1 cellular context compared by ENCODE assay signal in genomic region chr2:147327636-147328035, GRCh38.
A peak's percentile ranks its signal among the peaks of the same experiment; 100 is the strongest.
TF ChIP-seq lines count a peak whose summit lies in the region.

No MANE protein-coding gene starts in this region.

TF ChIP-seq in GM12878, 131 proteins besides CTCF, POLR2A, EP300 and RAD21 (continued from another document):
- no peak for TF ChIP-seq REST (IDR thresholded peaks at IDR 0.05; ENCODE audit: low read depth, low read length)
- TF ChIP-seq ZNF687 (IDR thresholded peaks at IDR 0.05), result no peak
- peak; percentile 43; the same call in 1 of the 2 replicates for TF ChIP-seq SPI1 (IDR thresholded peaks at IDR 0.05; ENCODE audit: borderline replicate concordance, insufficient read depth, low read depth, low read length)
- no peak for TF ChIP-seq STAT3 (IDR thresholded peaks at IDR 0.05; ENCODE audit: low read depth, low read length)
- TF ChIP-seq PAX5 (IDR thresholded peaks at IDR 0.05; ENCODE audit: borderline replicate concordance, low read depth, low read length), result no peak
- TF ChIP-seq SIN3A (IDR thresholded peaks at IDR 0.05; ENCODE audit: low read depth, low read length), result no peak
- no peak for TF ChIP-seq DPF2 (IDR thresholded peaks at IDR 0.05)
- TF ChIP-seq EED (IDR thresholded peaks at IDR 0.05; ENCODE audit: low read depth), result peak; percentile 48
- peak; percentile 57; the same call in 1 of the 2 replicates for TF ChIP-seq RUNX3 (IDR thresholded peaks at IDR 0.05; ENCODE audit: low read length)
- no peak for TF ChIP-seq SMARCA5 (IDR thresholded peaks at IDR 0.05)
